Comparison of ENCODE assay signal across 8 cellular contexts in genomic region chr10:74738985-74739567, GRCh38.
DNase-seq lines count a peak whose midpoint lies in the region; ATAC-seq and TF ChIP-seq lines count a peak whose summit lies in the region.

No MANE protein-coding gene starts in this region.

- no peak overlapping the region for H3K4me3 ChIP-seq in mucosa of descending colon

- H3K27ac ChIP-seq in KOPT-K1 (ENCODE audit: low read depth, low read length, poor library complexity, severe bottlenecking), result peak overlapping the region; percentile 72

- DNase-seq in GM13977 (ENCODE audit: low spot score) (peak; percentile 56), amniotic epithelial cell (ENCODE audit: low read depth) (peak; percentile 21), mucosa of descending colon (peak in 2 of 3 donors; percentile 24 to 45), NCI-H510A (lab: John Stamatoyannopoulos, UW) (no peak), SW 1271 (lab: John Stamatoyannopoulos, UW) (no peak), D341Med (ENCODE audit: low spot score) (no peak)

- TF ChIP-seq CTCF in GM13977 (IDR thresholded peaks at IDR 0.05; ENCODE audit: extremely low read depth, insufficient read depth, missing control alignments), result peak; percentile 57
- no peak for TF ChIP-seq CTCF in mucosa of descending colon (IDR thresholded peaks at IDR 0.05)

- in situ Hi-C loops in GM13977 (cut with MboI; ENCODE audit: low pct_unique_long_range_greater_than_20kb, low sequenced_read_pairs, unreplicated experiment), result loop anchor here (25.0 kb wide), 1 partner anchor 273 kb away; no protein-coding TSS in a partner anchor

- intact Hi-C loops in mucosa of descending colon (cut with DNase I, micrococcal nuclease), result no loop called here

- H3K9me3 ChIP-seq in KOPT-K1 (ENCODE audit: insufficient read depth, low read length, poor library complexity, severe bottlenecking) (no peaks in the 10 kb centered on the region), mucosa of descending colon (no peaks in the 10 kb centered on the region)

- ATAC-seq in GM21619 (IDR thresholded peaks at IDR 0.05; ENCODE audit: unreplicated experiment), result peak; percentile 80
- ATAC-seq in mucosa of descending colon, result peak; percentile 52

- H3K36me3 ChIP-seq in KOPT-K1 (ENCODE audit: insufficient read depth, low read length) (no peaks in the 10 kb centered on the region), mucosa of descending colon (ENCODE audit: low read depth) (no peaks in the 10 kb centered on the region)

- H3K4me1 ChIP-seq in mucosa of descending colon (ENCODE audit: low read depth), result no peaks in the 10 kb centered on the region

Comparison
In these comparisons a context has a peak if more than half of its experiments do, and no peak if none do; other contexts are left out.
1. DNase-seq: peak in GM13977 (single experiment), amniotic epithelial cell (single experiment) and mucosa of descending colon (2 of 3); none in NCI-H510A (single experiment), SW 1271 (0 of 2) and D341Med (single experiment).